Comparison of ENCODE assay signal across 8 cellular contexts in genomic region chr4:1870578-1871443, GRCh38. TPM values are rescaled to one million over a fixed set of nuclear protein-coding genes. Genes with fewer than 3 reads are reported as not detected.
DNase-seq lines count a peak whose midpoint lies in the region; ATAC-seq and TF ChIP-seq lines count a peak whose summit lies in the region.

Gene NSD2 (plus strand): TSS chr4:1871393. CDS start chr4:1900655, 29,262 bp downstream.

- POLR2A ChIA-PET in activated CD4-positive, alpha-beta T cell treated with anti-CD3 and anti-CD28 coated beads for 36 hours (lab: Charles Lee), result interaction anchor here (0.6 to 1.7 kb wide), 4 partner anchors 12 to 970 kb away, joined by 3 to 7 read pairs (median 3); partner anchors contain the start of genes LETM1 and TMEM129

- H3K4me1 Mint-ChIP-seq in activated CD4-positive, alpha-beta T cell treated with anti-CD3 and anti-CD28 coated beads for 36 hours, result peaks cover 36% of the 10 kb centered on the region

- CTCF ChIA-PET in activated CD4-positive, alpha-beta T cell treated with anti-CD3 and anti-CD28 coated beads for 36 hours (lab: Charles Lee), result interaction anchor here (0.9 kb wide), 1 partner anchor 10 kb away, joined by 3 read pairs; no protein-coding TSS in a partner anchor

- H3K4me3 Mint-ChIP-seq in activated CD4-positive, alpha-beta T cell treated with anti-CD3 and anti-CD28 coated beads for 36 hours, result peak within 1 kb of the TSS; percentile 99

- peak within 1 kb of the TSS; percentile 99 for H3K27ac Mint-ChIP-seq in activated CD4-positive, alpha-beta T cell treated with anti-CD3 and anti-CD28 coated beads for 36 hours

- H3K27me3 Mint-ChIP-seq in activated CD4-positive, alpha-beta T cell treated with anti-CD3 and anti-CD28 coated beads for 36 hours, result no peaks in the 10 kb centered on the region

- peak within 1 kb of the TSS; percentile 90 for H3K27ac ChIP-seq in layer of hippocampus (ENCODE audit: low read depth, low read length)

- intact Hi-C loops in activated CD4-positive, alpha-beta T cell treated with anti-CD3 and anti-CD28 coated beads for 36 hours (cut with DNase I, micrococcal nuclease), result loop anchor here (1.0 to 10.0 kb wide), 22 partner anchors 15 to 1421 kb away; partner anchors contain the start of genes LETM1 (in 2 of the 2), SLBP (in 2 of the 2), ATP5ME (in 1 of the 2) and CFAP99 (in 1 of the 2)

- H3K36me3 Mint-ChIP-seq in activated CD4-positive, alpha-beta T cell treated with anti-CD3 and anti-CD28 coated beads for 36 hours (ENCODE audit: low read depth), result peaks cover 16% of the 10 kb centered on the region

- H3K27me3 ChIP-seq in layer of hippocampus (ENCODE audit: control insufficient read depth, insufficient read depth, low read length), result no peaks in the 10 kb centered on the region

- peak; percentile 99 for DNase-seq in AG20443 (ENCODE audit: low spot score)
- DNase-seq in NCI-H446 (lab: John Stamatoyannopoulos, UW), result peak; percentile 45 to 89
- peak; percentile 96 for DNase-seq in activated CD4-positive, alpha-beta T cell treated with anti-CD3 and anti-CD28 coated beads for 36 hours
- peak; percentile 84 for DNase-seq in choroid plexus epithelial cell (ENCODE audit: low read depth)
- DNase-seq in stimulated activated CD4-positive, alpha-beta T cell treated with anti-CD3 and anti-CD28 coated beads, Interleukin-1b, Interleukin-23, amount 100 ng/mL, for 24 hours (ENCODE audit: low read depth in 4 of 4, low spot score in 1 of 4), result peak; percentile 74 to 88 (median 83)

- peak; percentile 85 for TF ChIP-seq POLR2A in GM19099 (IDR thresholded peaks at IDR 0.05; ENCODE audit: extremely low read depth, insufficient read length, low read depth)

- H3K4me3 ChIP-seq in choroid plexus epithelial cell (ENCODE audit: low read depth, low read length), result peak within 1 kb of the TSS; percentile 79

- H3K9me3 Mint-ChIP-seq in activated CD4-positive, alpha-beta T cell treated with anti-CD3 and anti-CD28 coated beads for 36 hours (ENCODE audit: low read depth), result no peaks in the 10 kb centered on the region

- TF ChIP-seq CTCF in choroid plexus epithelial cell (conservative IDR thresholded peaks at IDR 0.05; ENCODE audit: low read depth, low read length), result no peak

- peak; percentile 64 for ATAC-seq in HG03354 (IDR thresholded peaks at IDR 0.05; ENCODE audit: poor library complexity, severe bottlenecking, unreplicated experiment)
- peak; percentile 60 for ATAC-seq in activated CD4-positive, alpha-beta T cell treated with anti-CD3 and anti-CD28 coated beads for 36 hours

RNA-seq across cellular contexts. Expression of gene NSD2, which starts in this region (rescaled TPM):
- total RNA-seq in activated CD4-positive, alpha-beta T cell treated with anti-CD3 and anti-CD28 coated beads for 36 hours, result 100 to 1,000 TPM; 194 to 232 TPM

Comparison
In these comparisons a context has a peak if more than half of its experiments do, and no peak if none do; other contexts are left out.
1. Peak in every context shown above with its lines: DNase-seq, ATAC-seq, H3K4me3 ChIP-seq and H3K27ac ChIP-seq.